Comparison of ENCODE assay signal across 7 cellular contexts in the genomic region with DNA sequence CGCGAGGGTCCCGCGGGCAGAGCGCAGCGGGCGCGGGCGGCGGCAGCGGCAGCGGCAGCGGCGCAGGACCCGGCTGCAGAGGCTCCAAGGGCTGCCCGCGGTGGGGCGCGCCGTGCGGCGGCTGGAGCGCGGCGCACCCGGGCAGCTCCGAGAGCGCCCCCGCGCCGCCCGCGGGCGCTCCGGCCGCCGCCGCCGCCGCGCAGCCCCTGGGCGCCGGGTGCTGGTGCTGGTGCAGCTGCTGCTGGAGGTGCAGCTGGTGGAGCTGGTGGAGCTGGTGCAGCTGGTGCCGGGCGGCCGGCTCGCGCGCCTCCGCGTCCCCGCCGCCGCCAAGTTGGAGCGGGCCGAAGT. TPM values are rescaled to one million over a fixed set of nuclear protein-coding genes. Genes with fewer than 3 reads are reported as not detected.
A peak's percentile ranks its signal among the peaks of the same experiment; 100 is the strongest.
DNase-seq lines count a peak whose midpoint lies in the region; ATAC-seq and TF ChIP-seq lines count a peak whose summit lies in the region.

No MANE protein-coding gene starts in this region.

- H3K4me1 ChIP-seq in OCI-LY1 (ENCODE audit: insufficient read depth, low read length, severe bottlenecking): peaks cover 44% of the 10 kb centered on the region
- peaks cover 34% of the 10 kb centered on the region for H3K4me1 ChIP-seq in effector memory CD4-positive, alpha-beta T cell (ENCODE audit: control insufficient read depth, insufficient read depth, low read length, poor library complexity, severe bottlenecking)
- peaks cover 41% of the 10 kb centered on the region for H3K4me1 ChIP-seq in neuron (ENCODE audit: insufficient read depth, low read length)

- H2AFZ ChIP-seq in OCI-LY1 (ENCODE audit: low read length) (no peak overlapping the region), neuron (ENCODE audit: low read depth, low read length) (no peak overlapping the region)

- H3K9me3 ChIP-seq in OCI-LY1 (ENCODE audit: low read length): no peaks in the 10 kb centered on the region
- H3K9me3 ChIP-seq in effector memory CD4-positive, alpha-beta T cell (ENCODE audit: control insufficient read depth, low read length): no peaks in the 10 kb centered on the region
- no peaks in the 10 kb centered on the region for H3K9me3 ChIP-seq in neuron (ENCODE audit: low read length)

- H3K9me2 ChIP-seq in OCI-LY1 (ENCODE audit: low read depth, low read length): no peaks in the 10 kb centered on the region

- H3K79me2 ChIP-seq in OCI-LY1 (ENCODE audit: insufficient read depth, low read length): no peaks in the 10 kb centered on the region

- peak overlapping the region; percentile 71 for H3K4me3 ChIP-seq in H7 (ENCODE audit: insufficient read depth, low read depth, low read length)
- peak overlapping the region; percentile 61 for H3K4me3 ChIP-seq in OCI-LY1 (ENCODE audit: low read depth, low read length, poor library complexity, severe bottlenecking)
- peak overlapping the region; percentile 71 for H3K4me3 ChIP-seq in effector memory CD4-positive, alpha-beta T cell (ENCODE audit: insufficient read depth, low read depth, low read length, poor library complexity, severe bottlenecking)
- H3K4me3 ChIP-seq in neuron (ENCODE audit: low read length): peak overlapping the region; percentile 94

- TF ChIP-seq POLR2A in GM18505 (IDR thresholded peaks at IDR 0.05; ENCODE audit: borderline replicate concordance, extremely low read depth, insufficient read depth, insufficient read length): no peak

- DNase-seq in H7 (peak; percentile 81), islet precursor cell (no peak)
- DNase-seq in effector memory CD4-positive, alpha-beta T cell: no peak
- DNase-seq in stimulated activated naive CD4-positive, alpha-beta T cell (lab: John Stamatoyannopoulos, UW): no peak

- H4K20me1 ChIP-seq in OCI-LY1 (ENCODE audit: insufficient read depth, low read length): no peaks in the 10 kb centered on the region

- peak; percentile 16 for ATAC-seq in GM18505 (IDR thresholded peaks at IDR 0.05; ENCODE audit: unreplicated experiment)

- no peak overlapping the region for H3K27ac ChIP-seq in OCI-LY1 (ENCODE audit: low read depth, low read length, poor library complexity, severe bottlenecking)
- peak overlapping the region; percentile 43 for H3K27ac ChIP-seq in effector memory CD4-positive, alpha-beta T cell (ENCODE audit: insufficient read depth, low read length, poor library complexity, severe bottlenecking)

- H3K27me3 ChIP-seq in H7 (ENCODE audit: control insufficient read depth, insufficient read depth, low read length): peaks cover 71% of the 10 kb centered on the region
- H3K27me3 ChIP-seq in OCI-LY1 (ENCODE audit: insufficient read depth, low read length): peaks cover 13% of the 10 kb centered on the region; the same call in 1 of the 2 replicates
- no peaks in the 10 kb centered on the region for H3K27me3 ChIP-seq in effector memory CD4-positive, alpha-beta T cell (replicated peaks; ENCODE audit: control insufficient read depth, insufficient read depth, low read length, poor library complexity, severe bottlenecking)
- no peaks in the 10 kb centered on the region for H3K27me3 ChIP-seq in neuron (ENCODE audit: insufficient read depth, low read length)

- H3K36me3 ChIP-seq in H7 (replicated peaks; ENCODE audit: control insufficient read depth, insufficient read depth, low read length) (no peaks in the 10 kb centered on the region), OCI-LY1 (ENCODE audit: insufficient read depth, low read length) (no peaks in the 10 kb centered on the region), neuron (ENCODE audit: insufficient read depth, low read length) (no peaks in the 10 kb centered on the region)
- H3K36me3 ChIP-seq in effector memory CD4-positive, alpha-beta T cell (ENCODE audit: control insufficient read depth, insufficient read depth, low read length): no peaks in the 10 kb centered on the region

- no peak overlapping the region; the same call in 1 of the 2 replicates for H3K9ac ChIP-seq in OCI-LY1 (ENCODE audit: low read length)

- TF ChIP-seq CTCF in OCI-LY1 (IDR thresholded peaks at IDR 0.05; ENCODE audit: low read length): no peak

- no peaks in the 10 kb centered on the region for H3F3A ChIP-seq in OCI-LY1 (ENCODE audit: insufficient read depth, low read length)

- H3K4me2 ChIP-seq in OCI-LY1 (ENCODE audit: low read length): peak overlapping the region; percentile 90

RNA-seq across cellular contexts. Expression of gene IER5L, which starts 0.6 kb away (rescaled TPM):
- total RNA-seq in H7 (2014; rRNA removed; shearing (Covaris generic)): 11.1 and 13.3 TPM in 2 replicates
